ENCODE assay signal across 10 cellular contexts in the genomic region with DNA sequence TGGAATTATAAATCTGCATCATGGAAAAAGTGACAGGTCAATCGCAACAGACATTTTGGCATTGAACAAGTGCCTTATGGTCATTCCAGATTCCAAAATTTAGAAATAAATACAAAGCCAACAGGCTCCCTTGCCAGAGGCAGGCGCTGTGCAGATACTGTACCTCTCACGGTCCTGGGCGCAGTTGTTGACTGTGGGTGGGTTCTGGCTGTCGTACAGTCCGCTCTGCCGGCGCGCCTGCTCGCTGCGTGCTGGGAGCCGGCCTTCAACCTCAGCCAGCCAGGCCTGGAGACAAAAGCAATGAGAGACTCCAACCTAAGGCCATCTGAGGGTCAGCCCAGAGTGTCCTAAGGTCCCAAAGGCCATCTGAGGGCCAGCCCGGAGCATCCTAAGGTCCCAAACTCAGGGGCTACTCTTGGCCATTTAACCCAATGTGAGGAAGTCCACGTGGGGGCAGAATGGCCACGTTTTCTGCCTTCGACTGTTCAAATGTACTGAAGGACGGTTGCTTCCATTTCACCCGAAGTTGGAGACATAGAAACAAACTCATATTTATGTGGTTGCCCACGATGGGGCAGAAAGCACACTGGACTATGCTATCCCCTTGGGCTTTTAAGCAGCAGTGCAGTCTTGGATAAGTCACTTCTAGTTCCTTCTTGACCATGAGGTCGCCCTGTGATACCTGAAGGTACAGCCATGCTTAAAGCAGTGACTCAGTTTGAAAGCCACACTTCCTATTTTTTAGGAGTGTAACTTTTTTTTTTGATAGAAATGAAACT.
DNase-seq lines count a peak whose midpoint lies in the region; ATAC-seq, FAIRE-seq and TF ChIP-seq lines count a peak whose summit lies in the region.
"Had no signal": no experiment of that assay in that cellular context is flagged by ENCODE, and none has a peak within 500 bp of the region (broad histone marks: within the 10 kb centered on the region; RNA-seq: fewer than 3 reads in every experiment).

No MANE protein-coding gene starts in this region.

- H3K4me2 ChIP-seq in DND-41 (ENCODE audit: insufficient read depth, low read length), result no peak overlapping the region
- H3K4me2 ChIP-seq in GM12878 (ENCODE audit: control insufficient read depth, insufficient read depth), result no peak overlapping the region

- intact Hi-C loops in GM12878 (cut with micrococcal nuclease; ENCODE audit: unreplicated experiment), result loop anchor here (1.0 kb wide), 1 partner anchor 12 kb away; no protein-coding TSS in a partner anchor
- intact Hi-C loops in heart left ventricle (cut with DNase I), result no loop called here
- intact Hi-C loops in kidney (cut with DNase I), result no loop called here

- in situ Hi-C loops in GM12878 (cut with MboI), result no loop called here

- POLR2A ChIA-PET in GM12878 (lab: Charles Lee) (interaction anchor here (0.8 to 1.6 kb wide), 3 partner anchors 14 to 126 kb away, joined by 3 to 5 read pairs (median 3); no protein-coding TSS in a partner anchor), RWPE1 (lab: Yijun Ruan, JAX; ENCODE audit: low non-redundant PET) (no interaction called here)

- ATAC-seq in DND-41 (ENCODE audit: insufficient read depth, low read depth) (no peak), GM19324 (IDR thresholded peaks at IDR 0.05; ENCODE audit: low FRiP score, unreplicated experiment) (peak; percentile 67), HG03097 (IDR thresholded peaks at IDR 0.05; ENCODE audit: low FRiP score, unreplicated experiment) (peak; percentile 63), GM12878 (peak; percentile 96), heart left ventricle (no peak)

- H3K36me3 ChIP-seq in DND-41 (ENCODE audit: insufficient read depth, low read length) (peaks cover 87% of the 10 kb centered on the region), GM12878 (ENCODE audit: control insufficient read depth in 2 of 2, insufficient read depth in 2 of 2, low read length in 1 of 2) (peaks cover 28 to 66% of the 10 kb centered on the region in 2 experiments), heart left ventricle (peaks cover under 1 to 96% (median 71%) of the 10 kb centered on the region in 9 donors), kidney (ENCODE audit: control insufficient read depth in 1 of 2, insufficient read depth in 2 of 2, low read length in 2 of 2) (peaks cover 5 to 16% of the 10 kb centered on the region in 2 donors)

- TF ChIP-seq RAD21 in GM12878 (IDR thresholded peaks at IDR 0.05; ENCODE audit: insufficient read depth, low read depth, low read length), result no peak

- FAIRE-seq in GM12878 (lab: Jason Lieb, UNC) (peak; percentile 76), kidney (lab: Jason Lieb, UNC) (no peak)

- H4K20me1 ChIP-seq in DND-41 (ENCODE audit: insufficient read depth, low read length), result no peaks in the 10 kb centered on the region
- no peaks in the 10 kb centered on the region for H4K20me1 ChIP-seq in GM12878 (ENCODE audit: control insufficient read depth, insufficient read depth)

- RAD21 ChIA-PET in GM12878 (lab: Charles Lee; ENCODE audit: unreplicated experiment), result interaction anchor here (0.9 to 1.9 kb wide), 4 partner anchors 8 to 129 kb away, joined by 3 to 8 read pairs (median 6); no protein-coding TSS in a partner anchor

- SMC1A ChIA-PET in GM12878 (lab: Charles Lee; ENCODE audit: uncharacterized antibody, unreplicated experiment), result interaction anchor here (0.9 kb wide), 1 partner anchor 141 kb away, joined by 3 read pairs; no protein-coding TSS in a partner anchor

- TF ChIP-seq CTCF in DND-41 (IDR thresholded peaks at IDR 0.05; ENCODE audit: borderline replicate concordance, extremely low read depth, low read length, poor library complexity, severe bottlenecking) (no peak), GM12878 (IDR thresholded peaks at IDR 0.05 in 2 of 3, conservative IDR thresholded peaks at IDR 0.05 in 1 of 3; ENCODE audit: control insufficient read depth in 2 of 3, extremely low read depth in 1 of 3, insufficient read depth in 1 of 3, low read depth in 3 of 3, low read length in 3 of 3) (no peak), heart left ventricle (IDR thresholded peaks at IDR 0.05) (no peak), RWPE1 (conservative IDR thresholded peaks at IDR 0.05; ENCODE audit: low read depth) (no peak), kidney (IDR thresholded peaks at IDR 0.05; ENCODE audit: borderline replicate concordance, extremely low read depth, insufficient read depth) (no peak)

- WGBS in GM12878 (ENCODE audit: insufficient coverage, insufficient replicate concordance, low lambda C conversion rate, missing lambda C conversion rate), result 62% methylated on average over 20 of the region's 20 CpGs
- WGBS in heart left ventricle, 4 donors, result 91 to 95% (median 94%) methylated on average over 19 to 20 of the region's 20 CpGs

- peak; percentile 78 to 94 for TF ChIP-seq EP300 in GM12878 (IDR thresholded peaks at IDR 0.05; ENCODE audit: borderline replicate concordance in 1 of 2, control insufficient read depth in 1 of 2, low read depth in 2 of 2, low read length in 2 of 2)

- CTCF ChIA-PET in GM12878 (lab: Yijun Ruan, JAX) (no interaction called here), RWPE1 (lab: Yijun Ruan, JAX) (no interaction called here)

- peaks cover 42% of the 10 kb centered on the region for H3K79me2 ChIP-seq in DND-41 (ENCODE audit: insufficient read depth, low read length)
- H3K79me2 ChIP-seq in GM12878 (ENCODE audit: control insufficient read depth, insufficient read depth, low read length), result peaks cover 23% of the 10 kb centered on the region

- H3K4me3 ChIP-seq in DND-41 (ENCODE audit: low read depth in 1 of 2, low read length in 2 of 2) (no peak overlapping the region), GM12878 (no peak overlapping the region), heart left ventricle (no peak overlapping the region), kidney (ENCODE audit: low read length in 2 of 2) (no peak overlapping the region)
- H3K4me3 ChIP-seq: left ventricle myocardium inferior had no signal

- BruUV-seq in GM12878 (replicated peaks; lab: Mats Ljungman, UMichigan), result TSS peak; percentile 10

- no peak for DNase-seq in DND-41
- peak; percentile 85 for DNase-seq in GM12878 (ENCODE audit: low read depth, low spot score)
- DNase-seq in heart left ventricle, result no peak
- no peak for DNase-seq in H4 (ENCODE audit: low spot score)
- DNase-seq in RWPE1 (ENCODE audit: low spot score), result no peak
- DNase-seq in kidney, result no peak
- DNase-seq: left ventricle myocardium inferior had no signal

- H2AFZ ChIP-seq in DND-41 (ENCODE audit: low read depth, low read length) (no peak overlapping the region), GM12878 (ENCODE audit: control insufficient read depth, low read depth, low read length) (no peak overlapping the region)

- H3K4me1 ChIP-seq in DND-41 (ENCODE audit: insufficient read depth, low read length), result peaks cover 58% of the 10 kb centered on the region
- peaks cover 67% of the 10 kb centered on the region for H3K4me1 ChIP-seq in GM12878 (ENCODE audit: control insufficient read depth, insufficient read depth, low read length)
- H3K4me1 ChIP-seq in heart left ventricle, result peaks cover 0 to 14% (median 0%) of the 10 kb centered on the region in 12 donors
- H3K4me1 ChIP-seq in kidney (ENCODE audit: control insufficient read depth in 1 of 2, insufficient read depth in 1 of 2, low read depth in 1 of 2, low read length in 2 of 2), result no peaks in the 10 kb centered on the region

- H3K27me3 ChIP-seq in DND-41 (ENCODE audit: insufficient read depth, low read length, poor library complexity) (no peaks in the 10 kb centered on the region), GM12878 (replicated peaks in 1 of 2; ENCODE audit: control insufficient read depth in 2 of 2, insufficient read depth in 2 of 2, low read length in 1 of 2) (no peaks in the 10 kb centered on the region), heart left ventricle (no peaks in the 10 kb centered on the region)

- H3K9me3 ChIP-seq in DND-41 (ENCODE audit: insufficient read depth, low read length, severe bottlenecking), result no peaks in the 10 kb centered on the region
- H3K9me3 ChIP-seq in GM12878 (replicated peaks; ENCODE audit: control insufficient read depth, insufficient read depth, low read length), result no peaks in the 10 kb centered on the region; the same call in 2 of the 3 replicates
- H3K9me3 ChIP-seq in heart left ventricle, result no peaks in the 10 kb centered on the region
- H3K9me3 ChIP-seq in kidney (ENCODE audit: control insufficient read depth in 1 of 2, low read length in 2 of 2), result no peaks in the 10 kb centered on the region
- H3K9me3 ChIP-seq: left ventricle myocardium inferior had no signal

- TF ChIP-seq POLR2A in GM12878 (IDR thresholded peaks at IDR 0.05; ENCODE audit: low read depth, low read length), result peak; percentile 51; the same call in 1 of the 2 replicates
- TF ChIP-seq POLR2A in heart left ventricle (IDR thresholded peaks at IDR 0.05), result no peak

- H3K27ac ChIP-seq in DND-41 (ENCODE audit: low read length) (peak overlapping the region; percentile 71), GM12878 (ENCODE audit: control insufficient read depth, insufficient read depth) (peak overlapping the region; percentile 71), heart left ventricle (peak overlapping the region in 1 of 12 donors; percentile 15), RWPE1 (no peak overlapping the region), kidney (ENCODE audit: low read depth in 2 of 2, low read length in 2 of 2) (no peak overlapping the region)
- H3K27ac ChIP-seq: left ventricle myocardium inferior, VCaP had no signal

- H3K9ac ChIP-seq in DND-41 (ENCODE audit: low read depth, low read length) (no peak overlapping the region), GM12878 (ENCODE audit: control insufficient read depth, insufficient read depth, low read length) (0 out of 2 replicates have a peak overlapping the region, but pooled peaks have one; percentile 8), kidney (ENCODE audit: low read length in 2 of 2) (no peak overlapping the region)

TF ChIP-seq in GM12878, 131 proteins besides CTCF, POLR2A, EP300 and RAD21 (continues in another document):
- TF ChIP-seq SIX5 (IDR thresholded peaks at IDR 0.05; ENCODE audit: low read depth, low read length, severe bottlenecking) (no peak), JUND (IDR thresholded peaks at IDR 0.05; ENCODE audit: low read depth, low read length) (peak; percentile 91), SPI1 (IDR thresholded peaks at IDR 0.05; ENCODE audit: borderline replicate concordance, insufficient read depth, low read depth, low read length) (peak; percentile 96), CEBPB (IDR thresholded peaks at IDR 0.05; ENCODE audit: borderline replicate concordance in 1 of 2, low read depth in 2 of 2, low read length in 2 of 2) (no peak)
- TF ChIP-seq, protein P1, sequence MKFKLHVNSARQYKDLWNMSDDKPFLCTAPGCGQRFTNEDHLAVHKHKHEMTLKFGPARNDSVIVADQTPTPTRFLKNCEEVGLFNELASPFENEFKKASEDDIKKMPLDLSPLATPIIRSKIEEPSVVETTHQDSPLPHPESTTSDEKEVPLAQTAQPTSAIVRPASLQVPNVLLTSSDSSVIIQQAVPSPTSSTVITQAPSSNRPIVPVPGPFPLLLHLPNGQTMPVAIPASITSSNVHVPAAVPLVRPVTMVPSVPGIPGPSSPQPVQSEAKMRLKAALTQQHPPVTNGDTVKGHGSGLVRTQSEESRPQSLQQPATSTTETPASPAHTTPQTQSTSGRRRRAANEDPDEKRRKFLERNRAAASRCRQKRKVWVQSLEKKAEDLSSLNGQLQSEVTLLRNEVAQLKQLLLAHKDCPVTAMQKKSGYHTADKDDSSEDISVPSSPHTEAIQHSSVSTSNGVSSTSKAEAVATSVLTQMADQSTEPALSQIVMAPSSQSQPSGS (IDR thresholded peaks at IDR 0.05; ENCODE audit: low read length), result peak; percentile 77

Comparison
In these comparisons a context has a peak if more than half of its experiments do, and no peak if none do; other contexts are left out.
1. ATAC-seq: peak in GM19324 (single experiment), HG03097 (single experiment) and GM12878 (single experiment); none in DND-41 (single experiment) and heart left ventricle (0 of 4).
2. H3K27ac ChIP-seq: peak in DND-41 (single experiment) and GM12878 (single experiment); none in RWPE1 (single experiment) and kidney (0 of 2).